ENCODE assay signal across 11 cellular contexts in the genomic region with DNA sequence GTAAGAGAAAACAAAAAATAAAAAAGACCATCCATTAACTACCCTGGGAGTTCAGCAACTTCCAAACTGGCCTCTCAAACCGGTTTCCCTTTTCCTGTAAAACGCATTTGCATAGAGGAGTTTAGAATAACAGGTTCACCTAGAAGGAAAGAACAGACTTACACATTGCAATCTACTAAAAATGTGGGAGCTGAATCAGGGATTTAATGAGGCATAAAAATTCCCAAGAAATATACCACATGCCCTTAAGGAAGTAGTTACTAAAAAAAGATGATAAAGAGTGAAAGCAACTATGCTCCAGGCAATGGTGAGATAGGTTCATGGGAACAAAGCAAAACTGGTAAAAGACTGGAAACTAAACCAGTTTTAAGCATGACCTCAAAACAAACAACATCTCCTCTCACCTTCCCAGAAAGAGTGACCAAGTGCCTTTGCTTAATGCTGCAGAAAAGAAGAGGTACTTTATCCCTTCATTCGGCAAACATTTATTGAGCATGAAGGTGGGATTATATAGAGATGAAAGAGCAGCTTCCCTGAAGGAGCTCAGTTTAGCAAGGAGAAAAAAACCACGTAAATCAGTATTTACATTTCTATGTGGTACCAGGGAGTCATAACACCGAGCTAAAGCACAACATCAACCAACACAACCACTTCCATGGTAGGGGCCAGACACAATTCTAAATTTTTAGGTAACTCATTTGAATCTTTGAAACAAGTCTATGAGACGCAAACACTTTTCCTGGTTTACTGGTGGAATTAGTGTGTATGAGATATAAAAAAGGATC.
DNase-seq lines count a peak whose midpoint lies in the region; ATAC-seq and TF ChIP-seq lines count a peak whose summit lies in the region.
"Had no signal": no experiment of that assay in that cellular context is flagged by ENCODE, and none has a peak within 500 bp of the region (broad histone marks: within the 10 kb centered on the region; RNA-seq: fewer than 3 reads in every experiment).

No MANE protein-coding gene starts in this region.

- TF ChIP-seq CTCF in C4-2B (conservative IDR thresholded peaks at IDR 0.05) (no peak), HL-60 (IDR thresholded peaks at IDR 0.05; ENCODE audit: insufficient read depth, low read length) (no peak), mammary epithelial cell (conservative IDR thresholded peaks at IDR 0.05 in 1 of 2, IDR thresholded peaks at IDR 0.05 in 1 of 2; ENCODE audit: extremely low read depth in 1 of 2, insufficient read depth in 1 of 2, low read depth in 1 of 2, low read length in 2 of 2) (no peak), mucosa of descending colon (IDR thresholded peaks at IDR 0.05) (no peak), brain microvascular endothelial cell (IDR thresholded peaks at IDR 0.05; ENCODE audit: low read depth, low read length, missing control alignments) (no peak)

- 80% methylated on average over 6 of the region's 6 CpGs for WGBS in mammary epithelial cell (ENCODE audit: low coverage, missing lambda C conversion rate)

- H3K27ac ChIP-seq in C4-2B (peak overlapping the region; percentile 70; the same call in 1 of the 2 replicates), HL-60 (replicated peaks) (peak overlapping the region; percentile 42), mammary epithelial cell (ENCODE audit: insufficient read depth, low read depth, low read length) (no peak overlapping the region), brain microvascular endothelial cell (no peak overlapping the region)
- no peak overlapping the region for H3K27ac ChIP-seq in effector memory CD4-positive, alpha-beta T cell (ENCODE audit: insufficient read depth, low read length, poor library complexity, severe bottlenecking)

- intact Hi-C loops in mammary epithelial cell (cut with micrococcal nuclease): no loop called here
- intact Hi-C loops in mucosa of descending colon (cut with DNase I, micrococcal nuclease): no loop called here
- intact Hi-C loops in activated T-helper 2 cell treated with anti-CD3 and anti-CD28 coated beads, Interferon-gamma antibody, Interleukin-2, Interleukin-4, amounts not matched to agents 10 μg/mL and 5 μg/mL and 100 μg/mL, durations not matched to agents 14 hours and 24 hours and 36 hours (cut with micrococcal nuclease): loop anchor here (2.0 kb wide), 1 partner anchor 32 kb away; no protein-coding TSS in a partner anchor

- dilution Hi-C loops in mammary epithelial cell (cut with HindIII; ENCODE audit: low sequenced_read_pairs): no loop called here

- H4K20me1 ChIP-seq in mammary epithelial cell (ENCODE audit: insufficient read depth, low read length): no peaks in the 10 kb centered on the region

- H3K4me1 ChIP-seq in mammary epithelial cell (ENCODE audit: insufficient read depth, low read length): peaks cover 4% of the 10 kb centered on the region
- peaks cover 20% of the 10 kb centered on the region for H3K4me1 ChIP-seq in mucosa of descending colon (ENCODE audit: low read depth)
- H3K4me1 ChIP-seq in effector memory CD4-positive, alpha-beta T cell (ENCODE audit: control insufficient read depth, insufficient read depth, low read length, poor library complexity, severe bottlenecking): peaks cover 6% of the 10 kb centered on the region
- H3K4me1 ChIP-seq: HAP-1 had no signal

- no peaks in the 10 kb centered on the region for H3K79me2 ChIP-seq in mammary epithelial cell (ENCODE audit: insufficient read depth, low read length)

- H3K4me1 Mint-ChIP-seq in activated T-helper 2 cell treated with anti-CD3 and anti-CD28 coated beads, Interferon-gamma antibody, Interleukin-2, Interleukin-4, amounts not matched to agents 10 μg/mL and 5 μg/mL and 100 μg/mL, durations not matched to agents 14 hours and 24 hours and 36 hours (ENCODE audit: low read depth): peaks cover 49% of the 10 kb centered on the region

- no TSS peak for BruUV-seq in mammary epithelial cell (replicated peaks; lab: Mats Ljungman, UMichigan)

- no peaks in the 10 kb centered on the region for H3K27me3 Mint-ChIP-seq in activated T-helper 2 cell treated with anti-CD3 and anti-CD28 coated beads, Interferon-gamma antibody, Interleukin-2, Interleukin-4, amounts not matched to agents 10 μg/mL and 5 μg/mL and 100 μg/mL, durations not matched to agents 14 hours and 24 hours and 36 hours (ENCODE audit: low read depth)
- H3K27me3 Mint-ChIP-seq: activated CD4-positive, alpha-beta T cell treated with anti-CD3 and anti-CD28 coated beads, Interleukin-2, amount 10 ng/mL, durations not matched to agents 7 days and 5 days; central memory CD8-positive, alpha-beta T cell had no signal

- no peaks in the 10 kb centered on the region for H3K36me3 ChIP-seq in mammary epithelial cell (ENCODE audit: insufficient read depth, low read length)
- no peaks in the 10 kb centered on the region for H3K36me3 ChIP-seq in mucosa of descending colon (ENCODE audit: low read depth)
- H3K36me3 ChIP-seq in effector memory CD4-positive, alpha-beta T cell (ENCODE audit: control insufficient read depth, insufficient read depth, low read length): no peaks in the 10 kb centered on the region
- H3K36me3 ChIP-seq in brain microvascular endothelial cell (replicated peaks): no peaks in the 10 kb centered on the region
- H3K36me3 ChIP-seq: HAP-1 had no signal

- H3K36me3 Mint-ChIP-seq in activated T-helper 2 cell treated with anti-CD3 and anti-CD28 coated beads, Interferon-gamma antibody, Interleukin-2, Interleukin-4, amounts not matched to agents 10 μg/mL and 5 μg/mL and 100 μg/mL, durations not matched to agents 14 hours and 24 hours and 36 hours (ENCODE audit: low read depth): peaks cover 3% of the 10 kb centered on the region

- no peak overlapping the region for H3K9ac ChIP-seq in mammary epithelial cell (ENCODE audit: insufficient read depth, low read length)

- H2AFZ ChIP-seq in mammary epithelial cell (ENCODE audit: low read depth, low read length): no peak overlapping the region

- ATAC-seq in mucosa of descending colon (peak; percentile 83), SK-N-SH treated with all-trans-retinoic acid at 6 μM for 48 hours (no peak)

- in situ Hi-C loops in mammary epithelial cell (cut with MboI; ENCODE audit: low sequenced_read_pairs in 2 of 2): no loop called here
- in situ Hi-C loops in brain microvascular endothelial cell (cut with HindIII; ENCODE audit: low pct_ligation_motif_present, low sequenced_read_pairs): no loop called here

- H3K4me3 ChIP-seq in HL-60 (replicated peaks; ENCODE audit: insufficient read depth, low read length): no peak overlapping the region
- no peak overlapping the region for H3K4me3 ChIP-seq in mammary epithelial cell (replicated peaks in 1 of 3; ENCODE audit: insufficient read depth in 1 of 3, low read depth in 2 of 3, low read length in 3 of 3)
- no peak overlapping the region for H3K4me3 ChIP-seq in mucosa of descending colon
- no peak overlapping the region for H3K4me3 ChIP-seq in effector memory CD4-positive, alpha-beta T cell (ENCODE audit: insufficient read depth, low read depth, low read length, poor library complexity, severe bottlenecking)
- H3K4me3 ChIP-seq in brain microvascular endothelial cell (ENCODE audit: low read depth, low read length): no peak overlapping the region
- H3K4me3 ChIP-seq: HAP-1 had no signal

- CTCF ChIA-PET in mammary epithelial cell (lab: Charles Lee; ENCODE audit: low non-redundant PET): interaction anchor here (0.7 kb wide), 1 partner anchor 54 kb away, joined by 6 read pairs; no protein-coding TSS in a partner anchor

- no peaks in the 10 kb centered on the region for H3K27me3 ChIP-seq in HL-60 (ENCODE audit: insufficient read depth, poor library complexity, severe bottlenecking)
- H3K27me3 ChIP-seq in mammary epithelial cell (ENCODE audit: insufficient read depth, low read length): no peaks in the 10 kb centered on the region
- H3K27me3 ChIP-seq in effector memory CD4-positive, alpha-beta T cell (replicated peaks; ENCODE audit: control insufficient read depth, insufficient read depth, low read length, poor library complexity, severe bottlenecking): no peaks in the 10 kb centered on the region
- no peaks in the 10 kb centered on the region for H3K27me3 ChIP-seq in brain microvascular endothelial cell (replicated peaks)

- no peak overlapping the region for H3K27ac Mint-ChIP-seq in activated T-helper 2 cell treated with anti-CD3 and anti-CD28 coated beads, Interferon-gamma antibody, Interleukin-2, Interleukin-4, amounts not matched to agents 10 μg/mL and 5 μg/mL and 100 μg/mL, durations not matched to agents 14 hours and 24 hours and 36 hours
- H3K27ac Mint-ChIP-seq: activated CD4-positive, alpha-beta T cell treated with anti-CD3 and anti-CD28 coated beads, Interleukin-2, amount 10 ng/mL, durations not matched to agents 7 days and 5 days had no signal

- no peaks in the 10 kb centered on the region for H3K9me3 ChIP-seq in mammary epithelial cell (replicated peaks; ENCODE audit: insufficient read depth, low read length)
- H3K9me3 ChIP-seq in mucosa of descending colon: no peaks in the 10 kb centered on the region
- H3K9me3 ChIP-seq in effector memory CD4-positive, alpha-beta T cell (ENCODE audit: control insufficient read depth, low read length): no peaks in the 10 kb centered on the region
- H3K9me3 ChIP-seq: HAP-1 had no signal

- DNase-seq in HL-60 (ENCODE audit: low read depth in 1 of 2, low spot score in 1 of 2) (no peak), mammary epithelial cell (peak; percentile 70), mucosa of descending colon (peak in 1 of 3 donors; percentile 26), brain microvascular endothelial cell (no peak)
- no peak for DNase-seq in effector memory CD4-positive, alpha-beta T cell
- no peak for DNase-seq in activated T-helper 2 cell treated with anti-CD3 and anti-CD28 coated beads, Interferon-gamma antibody, Interleukin-2, Interleukin-4, amounts not matched to agents 10 μg/mL and 5 μg/mL and 100 μg/mL, durations not matched to agents 14 hours and 24 hours and 36 hours (ENCODE audit: low spot score)
- DNase-seq: activated CD4-positive, alpha-beta T cell treated with anti-CD3 and anti-CD28 coated beads, Interleukin-2, amount 10 ng/mL, durations not matched to agents 7 days and 5 days had no signal

- no peak overlapping the region for H3K4me3 Mint-ChIP-seq in activated T-helper 2 cell treated with anti-CD3 and anti-CD28 coated beads, Interferon-gamma antibody, Interleukin-2, Interleukin-4, amounts not matched to agents 10 μg/mL and 5 μg/mL and 100 μg/mL, durations not matched to agents 14 hours and 24 hours and 36 hours (ENCODE audit: low read depth)
- H3K4me3 Mint-ChIP-seq: activated CD4-positive, alpha-beta T cell treated with anti-CD3 and anti-CD28 coated beads, Interleukin-2, amount 10 ng/mL, durations not matched to agents 7 days and 5 days; central memory CD8-positive, alpha-beta T cell had no signal

- H3K9me3 Mint-ChIP-seq in activated T-helper 2 cell treated with anti-CD3 and anti-CD28 coated beads, Interferon-gamma antibody, Interleukin-2, Interleukin-4, amounts not matched to agents 10 μg/mL and 5 μg/mL and 100 μg/mL, durations not matched to agents 14 hours and 24 hours and 36 hours: no peaks in the 10 kb centered on the region
- H3K9me3 Mint-ChIP-seq: central memory CD8-positive, alpha-beta T cell had no signal

- H3K4me2 ChIP-seq in mammary epithelial cell (ENCODE audit: insufficient read depth, low read depth, low read length): no peak overlapping the region

TF ChIP-seq in SK-N-SH treated with all-trans-retinoic acid at 6 μM for 48 hours, 23 proteins besides CTCF, POLR2A, EP300 and RAD21 (continues in another document):
- no peak for TF ChIP-seq ZNF8 (CRISPR knock-in tag; IDR thresholded peaks at IDR 0.05)
- TF ChIP-seq GLIS3 (CRISPR knock-in tag; IDR thresholded peaks at IDR 0.05): no peak

Comparison
In these comparisons a context has a peak if more than half of its experiments do, and no peak if none do; other contexts are left out.
1. H3K27ac ChIP-seq: peak in C4-2B (single experiment) and HL-60 (single experiment); none in mammary epithelial cell (single experiment), effector memory CD4-positive, alpha-beta T cell (single experiment) and brain microvascular endothelial cell (single experiment).